ENCODE assay signal across 16 cellular contexts in genomic region chr5:175598774-175599173, GRCh38. TPM values are rescaled to one million over a fixed set of nuclear protein-coding genes. Genes with fewer than 3 reads are reported as not detected.
DNase-seq lines count a peak whose midpoint lies in the region; ATAC-seq and TF ChIP-seq lines count a peak whose summit lies in the region.
"Had no signal": no experiment of that assay in that cellular context is flagged by ENCODE, and none has a peak within 500 bp of the region (broad histone marks: within the 10 kb centered on the region; RNA-seq: fewer than 3 reads in every experiment).

No MANE protein-coding gene starts in this region.

- peaks cover 5% of the 10 kb centered on the region for H3K27me3 Mint-ChIP-seq in stimulated activated naive CD8-positive, alpha-beta T cell treated with anti-CD3 and anti-CD28 coated beads, Interleukin-15, Interleukin-2, amounts not matched to agents 100 ng/mL and 50 ng/mL, for 24 hours
- H3K27me3 Mint-ChIP-seq in stimulated activated naive CD8-positive, alpha-beta T cell treated with anti-CD3 and anti-CD28 coated beads, Interleukin-15, amount 100 ng/mL, for 72 hours: no peaks in the 10 kb centered on the region
- H3K27me3 Mint-ChIP-seq in activated T-cell treated with anti-CD3 and anti-CD28 coated beads, Interleukin-2, amount 50 U/mL, for 24 hours: peaks cover 3% of the 10 kb centered on the region

- H3K4me3 Mint-ChIP-seq in stimulated activated naive CD8-positive, alpha-beta T cell treated with anti-CD3 and anti-CD28 coated beads, Interleukin-15, Interleukin-2, amounts not matched to agents 100 ng/mL and 50 ng/mL, for 24 hours: no peak overlapping the region
- H3K4me3 Mint-ChIP-seq in stimulated activated naive CD8-positive, alpha-beta T cell treated with anti-CD3 and anti-CD28 coated beads, Interleukin-15, amount 100 ng/mL, for 72 hours: no peak overlapping the region
- H3K4me3 Mint-ChIP-seq in activated T-cell treated with anti-CD3 and anti-CD28 coated beads, Interleukin-2, amount 50 U/mL, for 24 hours: no peak overlapping the region
- H3K4me3 Mint-ChIP-seq: B cell; CD8-positive, alpha-beta T cell; H9 had no signal

- no peak for ATAC-seq in stimulated activated naive CD8-positive, alpha-beta T cell treated with anti-CD3 and anti-CD28 coated beads, Interleukin-15, amount 100 ng/mL, for 72 hours
- ATAC-seq in heart right ventricle: peak; percentile 80 to 93 (median 86)
- ATAC-seq: CD8-positive, alpha-beta T cell had no signal

- 32 to 35% methylated on average over 7 of the region's 7 CpGs for WGBS in heart right ventricle, 2 donors

- H3K4me1 ChIP-seq in heart right ventricle (peaks cover 0 to 18% (median 5%) of the 10 kb centered on the region in 9 donors), right atrium auricular region (peaks cover 0 to 12% of the 10 kb centered on the region in 2 donors)
- H3K4me1 ChIP-seq: BLaER1 treated with 17β-estradiol and CSF1 and Interleukin-3, amounts not matched to agents 10 nM and 100 nM had no signal

- H3K27ac ChIP-seq in heart right ventricle (peak overlapping the region; percentile 44 to 91 (median 82)), right atrium auricular region (peak overlapping the region; percentile 58 to 88)
- H3K27ac ChIP-seq: BLaER1 treated with 17β-estradiol and CSF1 and Interleukin-3, amounts not matched to agents 10 nM and 100 nM; HL-60 had no signal

- H3K36me3 ChIP-seq in heart right ventricle: no peaks in the 10 kb centered on the region
- no peaks in the 10 kb centered on the region for H3K36me3 ChIP-seq in right atrium auricular region
- H3K36me3 ChIP-seq: BLaER1 treated with 17β-estradiol and CSF1 and Interleukin-3, amounts not matched to agents 10 nM and 100 nM had no signal

- H3K4me3 ChIP-seq in heart right ventricle (no peak overlapping the region), right atrium auricular region (no peak overlapping the region)
- H3K4me3 ChIP-seq: BLaER1 treated with 17β-estradiol and CSF1 and Interleukin-3, amounts not matched to agents 10 nM and 100 nM had no signal

- peaks cover 5% of the 10 kb centered on the region for H3K9me3 Mint-ChIP-seq in stimulated activated naive CD8-positive, alpha-beta T cell treated with anti-CD3 and anti-CD28 coated beads, Interleukin-15, Interleukin-2, amounts not matched to agents 100 ng/mL and 50 ng/mL, for 24 hours
- peaks cover 8% of the 10 kb centered on the region in 2 donors for H3K9me3 Mint-ChIP-seq in stimulated activated naive CD8-positive, alpha-beta T cell treated with anti-CD3 and anti-CD28 coated beads, Interleukin-15, amount 100 ng/mL, for 72 hours
- no peaks in the 10 kb centered on the region for H3K9me3 Mint-ChIP-seq in activated T-cell treated with anti-CD3 and anti-CD28 coated beads, Interleukin-2, amount 50 U/mL, for 24 hours
- H3K9me3 Mint-ChIP-seq: CD8-positive, alpha-beta T cell had no signal

- DNase-seq in stimulated activated naive CD8-positive, alpha-beta T cell treated with anti-CD3 and anti-CD28 coated beads, Interleukin-15, amount 100 ng/mL, for 72 hours: no peak
- DNase-seq in heart right ventricle (peak in 1 of 2 donors; percentile 24), right atrium auricular region (ENCODE audit: low spot score) (no peak), H4 (ENCODE audit: low spot score) (no peak)
- no peak for DNase-seq in activated T-cell treated with anti-CD3 and anti-CD28 coated beads, Interleukin-2, amount 50 U/mL, for 24 hours
- no peak for DNase-seq in stimulated activated naive CD4-positive, alpha-beta T cell treated with Interleukin-2 at 50 U/mL for 16 hours (lab: John Stamatoyannopoulos, UW)
- DNase-seq: Calu3; CD8-positive, alpha-beta T cell; DMS79 treated with DMSO at 0.1 percent for 48 hours; GF-D8; GOT3; H9 had no signal

- H3K9me3 ChIP-seq in heart right ventricle (no peaks in the 10 kb centered on the region), right atrium auricular region (no peaks in the 10 kb centered on the region)

- H3K36me3 Mint-ChIP-seq in stimulated activated naive CD8-positive, alpha-beta T cell treated with anti-CD3 and anti-CD28 coated beads, Interleukin-15, Interleukin-2, amounts not matched to agents 100 ng/mL and 50 ng/mL, for 24 hours (ENCODE audit: low read depth): no peaks in the 10 kb centered on the region
- no peaks in the 10 kb centered on the region for H3K36me3 Mint-ChIP-seq in activated T-cell treated with anti-CD3 and anti-CD28 coated beads, Interleukin-2, amount 50 U/mL, for 24 hours (ENCODE audit: low read depth)
- H3K36me3 Mint-ChIP-seq: CD8-positive, alpha-beta T cell had no signal

- intact Hi-C loops in heart right ventricle (cut with DNase I): loop anchor here in 2 of 10 donors (1.0 to 10.0 kb wide), 3 partner anchors 26 to 116 kb away; no protein-coding TSS in a partner anchor

- peak overlapping the region; percentile 3 for H3K27ac Mint-ChIP-seq in stimulated activated naive CD8-positive, alpha-beta T cell treated with anti-CD3 and anti-CD28 coated beads, Interleukin-15, Interleukin-2, amounts not matched to agents 100 ng/mL and 50 ng/mL, for 24 hours
- H3K27ac Mint-ChIP-seq in stimulated activated naive CD8-positive, alpha-beta T cell treated with anti-CD3 and anti-CD28 coated beads, Interleukin-15, amount 100 ng/mL, for 72 hours: no peak overlapping the region
- H3K27ac Mint-ChIP-seq in activated T-cell treated with anti-CD3 and anti-CD28 coated beads, Interleukin-2, amount 50 U/mL, for 24 hours: no peak overlapping the region
- H3K27ac Mint-ChIP-seq: B cell; CD8-positive, alpha-beta T cell had no signal

- peaks cover 5% of the 10 kb centered on the region for H3K4me1 Mint-ChIP-seq in stimulated activated naive CD8-positive, alpha-beta T cell treated with anti-CD3 and anti-CD28 coated beads, Interleukin-15, Interleukin-2, amounts not matched to agents 100 ng/mL and 50 ng/mL, for 24 hours (ENCODE audit: low read depth)
- no peaks in the 10 kb centered on the region for H3K4me1 Mint-ChIP-seq in stimulated activated naive CD8-positive, alpha-beta T cell treated with anti-CD3 and anti-CD28 coated beads, Interleukin-15, amount 100 ng/mL, for 72 hours
- no peaks in the 10 kb centered on the region for H3K4me1 Mint-ChIP-seq in activated T-cell treated with anti-CD3 and anti-CD28 coated beads, Interleukin-2, amount 50 U/mL, for 24 hours (ENCODE audit: low read depth)
- H3K4me1 Mint-ChIP-seq: B cell had no signal

- H3K27me3 ChIP-seq in heart right ventricle (peaks cover 0 to 16% (median 0%) of the 10 kb centered on the region in 7 donors), right atrium auricular region (no peaks in the 10 kb centered on the region)
- H3K27me3 ChIP-seq: BLaER1 treated with 17β-estradiol and CSF1 and Interleukin-3, amounts not matched to agents 10 nM and 100 nM had no signal

- TF ChIP-seq CTCF in heart right ventricle (IDR thresholded peaks at IDR 0.05): no peak
- no peak for TF ChIP-seq CTCF in right atrium auricular region (IDR thresholded peaks at IDR 0.05)

RNA-seq across cellular contexts. Expression of gene HRH2, which starts 59.1 kb away (rescaled TPM):
- total RNA-seq in heart right ventricle: 10 to 100 TPM; 36.5 to 78.7 (median 52.8) TPM
- 10 to 100 TPM; 12.2 to 24.8 TPM for polyA plus RNA-seq in heart right ventricle
- 10 to 100 TPM in 1 of 2 donors, 1 to 10 TPM in 1; 8.0 to 18.9 TPM for total RNA-seq in right atrium auricular region
- total RNA-seq in H4 (2014; rRNA removed; shearing (Covaris generic)): 0.18 and 0.54 TPM in 2 replicates
- total RNA-seq: B cell, Calu3 had no signal
